8 cellular contexts compared by ENCODE assay signal in genomic region chr11:4636962-4637661, GRCh38. TPM values are rescaled to one million over a fixed set of nuclear protein-coding genes. Genes with fewer than 3 reads are reported as not detected.
DNase-seq lines count a peak whose midpoint lies in the region; ATAC-seq, FAIRE-seq and TF ChIP-seq lines count a peak whose summit lies in the region.

Gene OR51D1 (plus strand): TSS chr11:4637477. CDS start chr11:4639791, 2,314 bp downstream.

- no peak for TF ChIP-seq EP300 in K562 (IDR thresholded peaks at IDR 0.05; ENCODE audit: low read length)

- ATAC-seq in HG02970 (IDR thresholded peaks at IDR 0.05; ENCODE audit: low FRiP score, unreplicated experiment) (peak; percentile 88), K562 (peak; percentile 99)

- no peaks in the 10 kb centered on the region for H3K9me1 ChIP-seq in K562 (ENCODE audit: control insufficient read depth, insufficient read depth, low read length)

- no peaks in the 10 kb centered on the region; a peak in 1 of 5 replicates for H3K4me1 ChIP-seq in K562 (replicated peaks in 1 of 2; ENCODE audit: control insufficient read depth in 2 of 2, insufficient read depth in 2 of 2, low read length in 2 of 2)
- no peaks in the 10 kb centered on the region for H3K4me1 ChIP-seq in iPS-18a (ENCODE audit: control insufficient read depth, low read depth, low read length)
- H3K4me1 ChIP-seq in smooth muscle cell (ENCODE audit: low read depth), result no peaks in the 10 kb centered on the region

- no peaks in the 10 kb centered on the region for H4K20me1 ChIP-seq in K562 (replicated peaks; ENCODE audit: control insufficient read depth, insufficient read depth, low read length)
- H4K20me1 ChIP-seq in smooth muscle cell (ENCODE audit: low read depth), result no peaks in the 10 kb centered on the region

- H3K27ac ChIP-seq in K562 (ENCODE audit: extremely low read depth, low read depth, low read length) (no peak within 1 kb of the TSS), iPS-18a (ENCODE audit: low read length) (no peak within 1 kb of the TSS), smooth muscle cell (ENCODE audit: low read depth) (no peak within 1 kb of the TSS)

- peak; percentile 99 for FAIRE-seq in K562 (lab: Jason Lieb, UNC)

- H3K4me3 ChIP-seq in K562 (no peak within 1 kb of the TSS), iPS-18a (ENCODE audit: low read length) (peak within 1 kb of the TSS; percentile 32), smooth muscle cell (peak within 1 kb of the TSS; percentile 38)

- H3K79me2 ChIP-seq in K562 (ENCODE audit: control insufficient read depth, insufficient read depth, low read length), result no peaks in the 10 kb centered on the region
- no peaks in the 10 kb centered on the region for H3K79me2 ChIP-seq in smooth muscle cell (ENCODE audit: low read depth)

- H2AFZ ChIP-seq in K562 (ENCODE audit: low read depth, low read length) (peak within 1 kb of the TSS; percentile 83), smooth muscle cell (ENCODE audit: low read depth) (peak within 1 kb of the TSS; percentile 79)

- H3F3A ChIP-seq in smooth muscle cell (ENCODE audit: low read depth), result no peaks in the 10 kb centered on the region

- peak; percentile 75 to 91 for TF ChIP-seq RAD21 in K562 (CRISPR knock-in tag; conservative IDR thresholded peaks at IDR 0.05 in 1 of 2, IDR thresholded peaks at IDR 0.05 in 1 of 2)

- H3K9ac ChIP-seq in K562 (ENCODE audit: insufficient read depth in 1 of 2, low read depth in 2 of 2, low read length in 2 of 2) (peak within 1 kb of the TSS in 1 of 2 experiments; percentile 42; a peak in 1 of 4 replicates), iPS-18a (ENCODE audit: low read length) (no peak within 1 kb of the TSS), smooth muscle cell (ENCODE audit: low read depth) (no peak within 1 kb of the TSS)

- TF ChIP-seq CTCF in K562 (IDR thresholded peaks at IDR 0.05 in 2 of 3, conservative IDR thresholded peaks at IDR 0.05 in 1 of 3; ENCODE audit: insufficient read depth in 2 of 3, low read depth in 1 of 3, low read length in 3 of 3), result peak; percentile 84 to 91 (median 88)
- TF ChIP-seq CTCF in smooth muscle cell (IDR thresholded peaks at IDR 0.05; ENCODE audit: borderline replicate concordance, insufficient read depth, poor library complexity, severe bottlenecking), result peak; percentile 89

- no peak for TF ChIP-seq POLR2A in K562 (conservative IDR thresholded peaks at IDR 0.05)

- H3K9me3 ChIP-seq in K562 (replicated peaks; ENCODE audit: control insufficient read depth, insufficient read depth, low read depth, low read length), result no peaks in the 10 kb centered on the region
- no peaks in the 10 kb centered on the region for H3K9me3 ChIP-seq in iPS-18a (ENCODE audit: control insufficient read depth, low read depth, low read length)
- no peaks in the 10 kb centered on the region for H3K9me3 ChIP-seq in smooth muscle cell (replicated peaks; ENCODE audit: low read depth)

- H3K27me3 ChIP-seq in K562 (ENCODE audit: control insufficient read depth in 2 of 2, insufficient read depth in 2 of 2, low read length in 2 of 2) (peaks cover 0 to 25% of the 10 kb centered on the region in 2 experiments; a peak in 3 of 5 replicates), iPS-18a (ENCODE audit: control insufficient read depth, insufficient read depth, low read length) (peaks cover 11% of the 10 kb centered on the region), smooth muscle cell (ENCODE audit: low read depth) (no peaks in the 10 kb centered on the region)

- POLR2A ChIA-PET in K562 (lab: Yijun Ruan, JAX), result interaction anchor here (0.6 to 1.8 kb wide), 7 partner anchors 8 to 1717 kb away, joined by 3 to 8 read pairs (median 4); no protein-coding TSS in a partner anchor

- no TSS peak for BruUV-seq in K562 (replicated peaks; lab: Mats Ljungman, UMichigan)

- H3K36me3 ChIP-seq in K562 (ENCODE audit: control insufficient read depth, insufficient read depth, low read length), result no peaks in the 10 kb centered on the region
- no peaks in the 10 kb centered on the region for H3K36me3 ChIP-seq in iPS-18a (ENCODE audit: control insufficient read depth, low read depth, low read length)
- H3K36me3 ChIP-seq in smooth muscle cell (ENCODE audit: low read depth), result no peaks in the 10 kb centered on the region

- DNase-seq in activated gamma-delta T cell treated with Interleukin-2 at 50 U/mL for 16 hours (peak; percentile 59), activated gamma-delta T cell (lab: John Stamatoyannopoulos, UW) (no peak), NCI-H1694 (lab: John Stamatoyannopoulos, UW) (peak; percentile 3), T1000 (lab: John Stamatoyannopoulos, UW) (peak; percentile 40), K562 (ENCODE audit: extremely low read depth in 1 of 4, low spot score in 3 of 4) (peak; percentile 82 to 87 (median 84)), smooth muscle cell (lab: John Stamatoyannopoulos, UW; ENCODE audit: unreplicated experiment) (peak; percentile 43)

- intact Hi-C loops in K562 (cut with micrococcal nuclease), result loop anchor here (1.0 to 10.0 kb wide), 7 partner anchors 85 to 465 kb away; partner anchors contain the start of gene OR51G1

- H3K4me2 ChIP-seq in K562 (ENCODE audit: insufficient read depth, low read length) (peak within 1 kb of the TSS; percentile 76), smooth muscle cell (peak within 1 kb of the TSS; percentile 80)

- 10% methylated on average over 20 of the region's 21 CpGs for WGBS in K562 (ENCODE audit: insufficient coverage, low coverage, missing lambda C conversion rate)
- 37% methylated on average over 21 of the region's 21 CpGs for WGBS in smooth muscle cell (ENCODE audit: low lambda C conversion rate)

- CTCF ChIA-PET in K562 (lab: Yijun Ruan, JAX; ENCODE audit: low intra/inter-chr PET ratio), result interaction anchor here (0.8 to 1.9 kb wide), 5 partner anchors 11 to 734 kb away, joined by 3 to 7 read pairs (median 5); no protein-coding TSS in a partner anchor

- in situ Hi-C loops in K562 (cut with MboI), result loop anchor here (5.0 to 25.0 kb wide), 2 partner anchors 370 to 1700 kb away; no protein-coding TSS in a partner anchor

TF ChIP-seq in K562, 482 proteins besides CTCF, POLR2A, EP300 and RAD21 (continues in another document):
- TF ChIP-seq PHF20 (IDR thresholded peaks at IDR 0.05; ENCODE audit: partially characterized antibody) (no peak), MTA2 (IDR thresholded peaks at IDR 0.05; ENCODE audit: low read depth) (no peak), GATAD2A (IDR thresholded peaks at IDR 0.05) (no peak), ELF4 (CRISPR knock-in tag; IDR thresholded peaks at IDR 0.05) (no peak), NONO (IDR thresholded peaks at IDR 0.05; ENCODE audit: low read depth in 2 of 2, low read length in 1 of 2) (0 out of 4 replicates have a peak, but pooled peaks of 1 of the 2 experiments have one; percentile 19), PCBP2 (IDR thresholded peaks at IDR 0.05; ENCODE audit: low read depth, low read length, poor library complexity, severe bottlenecking) (no peak), SMC3 (conservative IDR thresholded peaks at IDR 0.05; ENCODE audit: insufficient read depth, low read depth, low read length) (peak; percentile 94), TAL1 (IDR thresholded peaks at IDR 0.05) (no peak), CTBP1 (IDR thresholded peaks at IDR 0.05; ENCODE audit: borderline replicate concordance) (0 out of 2 replicates have a peak, but pooled peaks have one; percentile 26), MEF2A (IDR thresholded peaks at IDR 0.05; ENCODE audit: control insufficient read depth, low read depth, low read length) (no peak), CBFB (CRISPR knock-in tag; IDR thresholded peaks at IDR 0.05) (peak; percentile 63; the same call in 1 of the 2 replicates), CC2D1A (IDR thresholded peaks at IDR 0.05) (peak; percentile 59; the same call in 1 of the 2 replicates), MAX (CRISPR knock-in tag; IDR thresholded peaks at IDR 0.05) (0 out of 2 replicates have a peak, but pooled peaks have one; percentile 18), EHMT2 (IDR thresholded peaks at IDR 0.05) (0 out of 2 replicates have a peak, but pooled peaks have one; percentile 21)

RNA-seq across cellular contexts. Expression of gene OR51D1, which starts in this region (rescaled TPM):
- not detected in 2 replicates for total RNA-seq in K562 (2011; cell fraction: chromatin; rRNA removed; ENCODE audit: low replicate concordance)
- not detected in 2 replicates for total RNA-seq in K562 (2011; cell fraction: nucleolus; rRNA removed)
- not detected in 2 replicates for total RNA-seq in K562 (2011; cell fraction: nucleoplasm; rRNA removed)
- total RNA-seq in K562 (2014; rRNA removed), result not detected in 2 replicates
- total RNA-seq in K562 (2014; rRNA removed; fragmentation: Illumina TruSeq; extraction: Trizol), result not detected in 2 replicates
- not detected in 2 replicates for total RNA-seq in K562 (2015; rRNA removed; fragmentation: Illumina TruSeq; extraction: Trizol)
- not detected in 2 replicates for total RNA-seq in K562 (2021)
- polyA plus RNA-seq in K562 (2011; rRNA removed), result not detected in 2 replicates
- not detected in 2 replicates for polyA plus RNA-seq in K562 (2011; cell fraction: cytosol; rRNA removed)
- not detected in 2 replicates for polyA plus RNA-seq in K562 (2011; cell fraction: nucleus; rRNA removed)
- not detected in 2 replicates for polyA plus RNA-seq in K562 (2012)
- polyA plus RNA-seq in K562 (2014; fragmentation: Illumina TruSeq; extraction: Trizol), result not detected in 2 replicates
- polyA plus RNA-seq in K562 (2014; fragmentation: Nextera tagmentation; extraction: Ambion mirVana), result not detected
- polyA plus RNA-seq in K562 (2014; rRNA removed), result not detected in 2 replicates
- not detected in 2 replicates for polyA minus RNA-seq in K562 (2011; rRNA and poly(A)+ RNA removed)
- polyA minus RNA-seq in K562 (2011; cell fraction: cytosol; rRNA and poly(A)+ RNA removed), result not detected in 2 replicates
- polyA minus RNA-seq in K562 (2011; cell fraction: nucleus; rRNA and poly(A)+ RNA removed), result not detected in 2 replicates
- not detected in 2 replicates for total RNA-seq in smooth muscle cell
- polyA plus RNA-seq in smooth muscle cell, result not detected in 2 replicates

Comparison
In these comparisons a context has a peak if more than half of its experiments do, and no peak if none do; other contexts are left out.
1. Peak in DNase-seq, ATAC-seq and H3K4me2 ChIP-seq in K562; RNA of the gene not detected or under 1 TPM.
2. Peak in DNase-seq, H3K4me3 ChIP-seq and H3K4me2 ChIP-seq in smooth muscle cell; RNA of the gene not detected or under 1 TPM.